Comparison of ENCODE assay signal across 17 cellular contexts in genomic region chr11:91239359-91239758, GRCh38.
DNase-seq lines count a peak whose midpoint lies in the region; ATAC-seq and TF ChIP-seq lines count a peak whose summit lies in the region.
"Had no signal": no experiment of that assay in that cellular context is flagged by ENCODE, and none has a peak within 500 bp of the region (broad histone marks: within the 10 kb centered on the region; RNA-seq: fewer than 3 reads in every experiment).

No MANE protein-coding gene starts in this region.

- H3K27ac Mint-ChIP-seq in GM23338 = 0 out of 2 replicates have a peak overlapping the region, but pooled peaks have one; percentile 35
- H3K27ac Mint-ChIP-seq in WTC11 = peak overlapping the region; percentile 87

- DNase-seq in GM23338 (ENCODE audit: low spot score) (peak; percentile 15), MM.1S (peak; percentile 35), WTC11 (ENCODE audit: low spot score) (no peak), iPS DF 19.7 (ENCODE audit: low read depth, low spot score) (peak; percentile 30), tibial nerve (ENCODE audit: low spot score in 2 of 2) (no peak)
- DNase-seq in effector CD4-positive, alpha-beta T cell = no peak
- DNase-seq in activated CD4-positive, alpha-beta T cell treated with anti-CD3 and anti-CD28 coated beads, Interleukin-2, amount 50 U/mL, for 48 hours = no peak
- DNase-seq: C1 segment of cervical spinal cord, DND-41, IMR-90, NCI-H1417 treated with DMSO at 0.1 percent for 48 hours, NCI-H187 treated with DMSO at 0.1 percent for 48 hours, NCI-H345, NCI-H526 treated with DMSO at 0.1 percent for 48 hours, SHP77 treated with DMSO at 0.1 percent for 48 hours, SK-N-SH had no signal

- H3K4me3 ChIP-seq in GM23338 (no peak overlapping the region), MM.1S (ENCODE audit: low read length) (no peak overlapping the region), tibial nerve (no peak overlapping the region)

- H2AFZ ChIP-seq in GM23338 (peak overlapping the region; percentile 28; the same call in 1 of the 2 replicates), MM.1S (ENCODE audit: low read length) (no peak overlapping the region)

- H3K27me3 Mint-ChIP-seq in GM23338 (ENCODE audit: insufficient read depth, low read depth, poor library complexity) (no peaks in the 10 kb centered on the region), WTC11 (ENCODE audit: low read depth) (no peaks in the 10 kb centered on the region)

- H3K4me1 ChIP-seq in GM23338 (ENCODE audit: insufficient read depth) = peaks cover 4% of the 10 kb centered on the region; the same call in 1 of the 2 replicates
- H3K4me1 ChIP-seq in MM.1S (ENCODE audit: low read length) = no peaks in the 10 kb centered on the region
- H3K4me1 ChIP-seq in tibial nerve = no peaks in the 10 kb centered on the region

- no peak for TF ChIP-seq POLR2A in tibial nerve (IDR thresholded peaks at IDR 0.05)

- TF ChIP-seq CTCF in GM23338 (conservative IDR thresholded peaks at IDR 0.05; ENCODE audit: low read depth in 2 of 2) (no peak), MM.1S (IDR thresholded peaks at IDR 0.05; ENCODE audit: low read length) (no peak), WTC11 (IDR thresholded peaks at IDR 0.05) (no peak), tibial nerve (IDR thresholded peaks at IDR 0.05) (no peak)

- H3K79me2 ChIP-seq in GM23338 (replicated peaks; ENCODE audit: insufficient read depth) (no peaks in the 10 kb centered on the region), MM.1S (ENCODE audit: low read length) (no peaks in the 10 kb centered on the region)

- CTCF ChIA-PET in WTC11 (lab: Charles Lee) = interaction anchor here (1.1 kb wide), 2 partner anchors 9 to 19 kb away, joined by 3 read pairs; no protein-coding TSS in a partner anchor

- H3K36me3 Mint-ChIP-seq in GM23338 (ENCODE audit: low read depth) = no peaks in the 10 kb centered on the region
- H3K36me3 Mint-ChIP-seq in WTC11 = no peaks in the 10 kb centered on the region

- H3K27me3 ChIP-seq in GM23338 (ENCODE audit: insufficient read depth) = no peaks in the 10 kb centered on the region
- H3K27me3 ChIP-seq in MM.1S (replicated peaks; ENCODE audit: insufficient read depth, low read length) = no peaks in the 10 kb centered on the region
- H3K27me3 ChIP-seq in tibial nerve = no peaks in the 10 kb centered on the region

- peak; percentile 42 for ATAC-seq in GM23338
- peak; percentile 71 for ATAC-seq in WTC11

- H3K9me3 ChIP-seq in MM.1S (replicated peaks; ENCODE audit: insufficient read depth, low read length) (no peaks in the 10 kb centered on the region), tibial nerve (no peaks in the 10 kb centered on the region)
- H3K9me3 ChIP-seq: SK-N-SH had no signal

- POLR2A ChIA-PET in WTC11 (lab: Charles Lee) = no interaction called here

- H3K9me3 Mint-ChIP-seq in GM23338 = no peaks in the 10 kb centered on the region; the same call in 2 of the 3 replicates
- no peaks in the 10 kb centered on the region for H3K9me3 Mint-ChIP-seq in WTC11

- H4K20me1 ChIP-seq in GM23338 (replicated peaks; ENCODE audit: insufficient read depth) (no peaks in the 10 kb centered on the region), MM.1S (ENCODE audit: insufficient read depth, low read length) (no peaks in the 10 kb centered on the region)

- no peaks in the 10 kb centered on the region for H3F3A ChIP-seq in GM23338 (replicated peaks; ENCODE audit: low read depth)
- no peaks in the 10 kb centered on the region for H3F3A ChIP-seq in MM.1S (ENCODE audit: insufficient read depth, low read length)

- H3K4me2 ChIP-seq in GM23338 (no peak overlapping the region), MM.1S (ENCODE audit: low read depth, low read length) (no peak overlapping the region)
- H3K4me2 ChIP-seq: SK-N-SH had no signal

- no peak overlapping the region for H3K9ac ChIP-seq in MM.1S (ENCODE audit: low read length)
- H3K9ac ChIP-seq: SK-N-SH had no signal

- no peak overlapping the region for H3K27ac ChIP-seq in GM23338 (ENCODE audit: low read depth)
- H3K27ac ChIP-seq in MM.1S (ENCODE audit: low read length) = no peak overlapping the region
- H3K27ac ChIP-seq in tibial nerve = no peak overlapping the region
- H3K27ac ChIP-seq: HL-60 had no signal

- 54 to 71% methylated on average over 2 of the region's 2 CpGs for WGBS in tibial nerve, 2 donors

- H3K4me3 Mint-ChIP-seq in GM23338 (no peak overlapping the region), WTC11 (no peak overlapping the region)

- no peak for TF ChIP-seq EP300 in tibial nerve (IDR thresholded peaks at IDR 0.05)

- H3K4me1 Mint-ChIP-seq in GM23338 (peaks cover 12% of the 10 kb centered on the region; the same call in 2 of the 3 replicates), WTC11 (peaks cover 19% of the 10 kb centered on the region)

- H3K36me3 ChIP-seq in GM23338 (ENCODE audit: insufficient read depth) (no peaks in the 10 kb centered on the region), MM.1S (replicated peaks; ENCODE audit: insufficient read depth, low read length) (no peaks in the 10 kb centered on the region), tibial nerve (no peaks in the 10 kb centered on the region)

- H3K9me2 ChIP-seq in GM23338 (ENCODE audit: insufficient read depth) = no peaks in the 10 kb centered on the region; the same call in 1 of the 2 replicates
- no peaks in the 10 kb centered on the region for H3K9me2 ChIP-seq in MM.1S (replicated peaks; ENCODE audit: insufficient read depth, low read length)
- H3K9me2 ChIP-seq: SK-N-SH had no signal

TF ChIP-seq in WTC11, 78 proteins besides CTCF, POLR2A, EP300 and RAD21:
- peak; percentile 44; the same call in 1 of the 2 replicates for TF ChIP-seq ZNF423 (CRISPR knock-in tag; IDR thresholded peaks at IDR 0.05)
- TF ChIP-seq TEAD4 (CRISPR knock-in tag; IDR thresholded peaks at IDR 0.05) = no peak

Comparison
In these comparisons a context has a peak if more than half of its experiments do, and no peak if none do; other contexts are left out.
1. DNase-seq: peak in GM23338 (single experiment), MM.1S (single experiment) and iPS DF 19.7 (single experiment); none in WTC11 (single experiment), effector CD4-positive, alpha-beta T cell (single experiment), activated CD4-positive, alpha-beta T cell treated with anti-CD3 and anti-CD28 coated beads, Interleukin-2, amount 50 U/mL, for 48 hours (0 of 2) and tibial nerve (0 of 2).